14 cellular contexts compared by ENCODE assay signal in genomic region chr5:527646-528591, GRCh38. TPM values are rescaled to one million over a fixed set of nuclear protein-coding genes. Genes with fewer than 3 reads are reported as not detected.
A peak's percentile ranks its signal among the peaks of the same experiment; 100 is the strongest.
DNase-seq lines count a peak whose midpoint lies in the region; ATAC-seq and TF ChIP-seq lines count a peak whose summit lies in the region.
"Had no signal": no experiment of that assay in that cellular context is flagged by ENCODE, and none has a peak within 500 bp of the region (broad histone marks: within the 10 kb centered on the region; RNA-seq: fewer than 3 reads in every experiment).

No MANE protein-coding gene starts in this region.

- no peaks in the 10 kb centered on the region for H3K4me1 ChIP-seq in PC-9 (replicated peaks; ENCODE audit: insufficient read depth)
- H3K4me1 ChIP-seq: ascending aorta had no signal

- CTCF ChIA-PET in activated naive CD4-positive, alpha-beta T cell treated with anti-CD3 and anti-CD28 coated beads for 36 hours (lab: Charles Lee): interaction anchor here (1.1 kb wide), 1 partner anchor 81 kb away, joined by 3 read pairs; no protein-coding TSS in a partner anchor
- CTCF ChIA-PET in WTC11 (lab: Charles Lee) (interaction anchor here (0.7 to 1.1 kb wide), 3 partner anchors 11 to 81 kb away, joined by 3 to 4 read pairs (median 3); no protein-coding TSS in a partner anchor), PC-9 (lab: Charles Lee) (no interaction called here)

- no peak overlapping the region for H2AFZ ChIP-seq in PC-9

- no TSS peak for BruUV-seq in PC-9 (replicated peaks; lab: Mats Ljungman, UMichigan)

- H3K79me2 ChIP-seq in PC-9 (ENCODE audit: low read depth): no peaks in the 10 kb centered on the region

- ATAC-seq in WTC11: no peak

- no peak overlapping the region for H3K4me2 ChIP-seq in PC-9

- H3K27ac Mint-ChIP-seq in activated naive CD4-positive, alpha-beta T cell treated with anti-CD3 and anti-CD28 coated beads for 36 hours: no peak overlapping the region
- H3K27ac Mint-ChIP-seq in stimulated activated naive CD8-positive, alpha-beta T cell treated with anti-CD3 and anti-CD28 coated beads, Interleukin-15, Interleukin-2, amounts not matched to agents 100 ng/mL and 50 ng/mL, for 24 hours: no peak overlapping the region
- H3K27ac Mint-ChIP-seq in WTC11: no peak overlapping the region

- H3K27me3 ChIP-seq in PC-9 (ENCODE audit: insufficient read depth, low read depth): peaks cover 83% of the 10 kb centered on the region

- H3K4me3 ChIP-seq in PC-9: no peak overlapping the region
- H3K4me3 ChIP-seq: ascending aorta, SK-N-MC had no signal

- no peaks in the 10 kb centered on the region for H3K36me3 Mint-ChIP-seq in activated naive CD4-positive, alpha-beta T cell treated with anti-CD3 and anti-CD28 coated beads for 36 hours (ENCODE audit: low read depth)
- no peaks in the 10 kb centered on the region for H3K36me3 Mint-ChIP-seq in stimulated activated naive CD8-positive, alpha-beta T cell treated with anti-CD3 and anti-CD28 coated beads, Interleukin-15, Interleukin-2, amounts not matched to agents 100 ng/mL and 50 ng/mL, for 24 hours (ENCODE audit: low read depth)
- H3K36me3 Mint-ChIP-seq in WTC11: no peaks in the 10 kb centered on the region

- TF ChIP-seq CTCF in WTC11 (IDR thresholded peaks at IDR 0.05): no peak
- TF ChIP-seq CTCF in PC-9 (conservative IDR thresholded peaks at IDR 0.05): no peak

- H3K36me3 ChIP-seq in PC-9 (ENCODE audit: low read depth): no peaks in the 10 kb centered on the region
- H3K36me3 ChIP-seq: ascending aorta had no signal

- no peaks in the 10 kb centered on the region; the same call in 1 of the 2 replicates for H4K20me1 ChIP-seq in PC-9 (ENCODE audit: insufficient read depth)

- H3K4me1 Mint-ChIP-seq in activated naive CD4-positive, alpha-beta T cell treated with anti-CD3 and anti-CD28 coated beads for 36 hours (ENCODE audit: low read depth): peaks cover 38% of the 10 kb centered on the region
- peaks cover 42% of the 10 kb centered on the region for H3K4me1 Mint-ChIP-seq in stimulated activated naive CD8-positive, alpha-beta T cell treated with anti-CD3 and anti-CD28 coated beads, Interleukin-15, Interleukin-2, amounts not matched to agents 100 ng/mL and 50 ng/mL, for 24 hours (ENCODE audit: low read depth)
- peaks cover 10% of the 10 kb centered on the region for H3K4me1 Mint-ChIP-seq in WTC11

- DNase-seq in activated naive CD4-positive, alpha-beta T cell treated with anti-CD3 and anti-CD28 coated beads for 36 hours: peak; percentile 45
- no peak for DNase-seq in activated naive CD4-positive, alpha-beta T cell treated with anti-CD3 and anti-CD28 coated beads, Interleukin-2, amount 50 U/mL, for 16 hours
- DNase-seq in NOMO-1 treated with dmso at 0.1 percent for 144 hours (lab: John Stamatoyannopoulos, UW; ENCODE audit: unreplicated experiment): peak; percentile 70
- peak; percentile 40 for DNase-seq in germinal center (ENCODE audit: low spot score)
- no peak for DNase-seq in WTC11 (ENCODE audit: low spot score)
- DNase-seq in NCI-H1105 treated with DMSO at 0.1 percent for 48 hours (lab: John Stamatoyannopoulos, UW): no peak
- DNase-seq in PC-9: no peak
- DNase-seq: mammary epithelial cell; NCI-H1092 treated with DMSO at 0.1 percent for 48 hours; NCI-H82; stimulated activated naive CD4-positive, alpha-beta T cell treated with Interleukin-2 at 50 U/mL for 16 hours had no signal

- intact Hi-C loops in activated naive CD4-positive, alpha-beta T cell treated with anti-CD3 and anti-CD28 coated beads for 36 hours (cut with micrococcal nuclease): no loop called here
- intact Hi-C loops in PC-9 (cut with micrococcal nuclease; ENCODE audit: unreplicated experiment): no loop called here

- H3F3A ChIP-seq in PC-9 (ENCODE audit: insufficient read depth, low read depth): no peaks in the 10 kb centered on the region

- no peak overlapping the region for H3K27ac ChIP-seq in PC-9
- H3K27ac ChIP-seq: ascending aorta, SK-N-MC had no signal

- POLR2A ChIA-PET in WTC11 (lab: Charles Lee): no interaction called here
- POLR2A ChIA-PET in PC-9 (lab: Charles Lee; ENCODE audit: unreplicated experiment): no interaction called here

- no peak overlapping the region for H3K4me3 Mint-ChIP-seq in activated naive CD4-positive, alpha-beta T cell treated with anti-CD3 and anti-CD28 coated beads for 36 hours
- H3K4me3 Mint-ChIP-seq in stimulated activated naive CD8-positive, alpha-beta T cell treated with anti-CD3 and anti-CD28 coated beads, Interleukin-15, Interleukin-2, amounts not matched to agents 100 ng/mL and 50 ng/mL, for 24 hours: peak overlapping the region; percentile 19
- no peak overlapping the region for H3K4me3 Mint-ChIP-seq in WTC11

- H3K9me3 Mint-ChIP-seq in activated naive CD4-positive, alpha-beta T cell treated with anti-CD3 and anti-CD28 coated beads for 36 hours: no peaks in the 10 kb centered on the region
- H3K9me3 Mint-ChIP-seq in stimulated activated naive CD8-positive, alpha-beta T cell treated with anti-CD3 and anti-CD28 coated beads, Interleukin-15, Interleukin-2, amounts not matched to agents 100 ng/mL and 50 ng/mL, for 24 hours: no peaks in the 10 kb centered on the region
- no peaks in the 10 kb centered on the region for H3K9me3 Mint-ChIP-seq in WTC11

- no peaks in the 10 kb centered on the region for H3K9me2 ChIP-seq in PC-9 (ENCODE audit: insufficient read depth)

- H3K9me3 ChIP-seq in PC-9 (ENCODE audit: insufficient read depth, low read depth): no peaks in the 10 kb centered on the region
- H3K9me3 ChIP-seq: ascending aorta had no signal

- peaks cover 63% of the 10 kb centered on the region for H3K27me3 Mint-ChIP-seq in activated naive CD4-positive, alpha-beta T cell treated with anti-CD3 and anti-CD28 coated beads for 36 hours (ENCODE audit: low read depth)
- H3K27me3 Mint-ChIP-seq in stimulated activated naive CD8-positive, alpha-beta T cell treated with anti-CD3 and anti-CD28 coated beads, Interleukin-15, Interleukin-2, amounts not matched to agents 100 ng/mL and 50 ng/mL, for 24 hours: peaks cover 63% of the 10 kb centered on the region
- H3K27me3 Mint-ChIP-seq in WTC11 (ENCODE audit: low read depth): peaks cover 70% of the 10 kb centered on the region

TF ChIP-seq in WTC11, 78 proteins besides CTCF, POLR2A, EP300 and RAD21 (continues in another document):
- no peak for TF ChIP-seq ZNF423 (CRISPR knock-in tag; IDR thresholded peaks at IDR 0.05)
- no peak for TF ChIP-seq GABPB1 (CRISPR knock-in tag; IDR thresholded peaks at IDR 0.05)
- no peak for TF ChIP-seq ZNF138 (CRISPR knock-in tag; conservative IDR thresholded peaks at IDR 0.05)
- TF ChIP-seq FOXJ3 (CRISPR knock-in tag; IDR thresholded peaks at IDR 0.05; ENCODE audit: borderline replicate concordance): no peak
- TF ChIP-seq, protein P1, sequence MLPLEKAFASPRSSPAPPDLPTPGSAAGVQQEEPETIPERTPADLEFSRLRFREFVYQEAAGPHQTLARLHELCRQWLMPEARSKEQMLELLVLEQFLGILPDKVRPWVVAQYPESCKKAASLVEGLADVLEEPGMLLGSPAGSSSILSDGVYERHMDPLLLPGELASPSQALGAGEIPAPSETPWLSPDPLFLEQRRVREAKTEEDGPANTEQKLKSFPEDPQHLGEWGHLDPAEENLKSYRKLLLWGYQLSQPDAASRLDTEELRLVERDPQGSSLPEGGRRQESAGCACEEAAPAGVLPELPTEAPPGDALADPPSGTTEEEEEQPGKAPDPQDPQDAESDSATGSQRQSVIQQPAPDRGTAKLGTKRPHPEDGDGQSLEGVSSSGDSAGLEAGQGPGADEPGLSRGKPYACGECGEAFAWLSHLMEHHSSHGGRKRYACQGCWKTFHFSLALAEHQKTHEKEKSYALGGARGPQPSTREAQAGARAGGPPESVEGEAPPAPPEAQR (CRISPR knock-in tag; IDR thresholded peaks at IDR 0.05): no peak
- TF ChIP-seq TP53 (CRISPR knock-in tag; IDR thresholded peaks at IDR 0.05): no peak
- no peak for TF ChIP-seq PREB (CRISPR knock-in tag; IDR thresholded peaks at IDR 0.05; ENCODE audit: borderline replicate concordance)
- TF ChIP-seq, protein P2, sequence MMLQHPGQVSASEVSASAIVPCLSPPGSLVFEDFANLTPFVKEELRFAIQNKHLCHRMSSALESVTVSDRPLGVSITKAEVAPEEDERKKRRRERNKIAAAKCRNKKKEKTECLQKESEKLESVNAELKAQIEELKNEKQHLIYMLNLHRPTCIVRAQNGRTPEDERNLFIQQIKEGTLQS (CRISPR knock-in tag; conservative IDR thresholded peaks at IDR 0.05): no peak
- TF ChIP-seq, protein P3, sequence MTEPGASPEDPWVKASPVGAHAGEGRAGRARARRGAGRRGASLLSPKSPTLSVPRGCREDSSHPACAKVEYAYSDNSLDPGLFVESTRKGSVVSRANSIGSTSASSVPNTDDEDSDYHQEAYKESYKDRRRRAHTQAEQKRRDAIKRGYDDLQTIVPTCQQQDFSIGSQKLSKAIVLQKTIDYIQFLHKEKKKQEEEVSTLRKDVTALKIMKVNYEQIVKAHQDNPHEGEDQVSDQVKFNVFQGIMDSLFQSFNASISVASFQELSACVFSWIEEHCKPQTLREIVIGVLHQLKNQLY (CRISPR knock-in tag; IDR thresholded peaks at IDR 0.05): no peak
- TF ChIP-seq RELA (CRISPR knock-in tag; IDR thresholded peaks at IDR 0.05; ENCODE audit: borderline replicate concordance): no peak

RNA-seq across cellular contexts. Expression of gene SLC9A3, which starts 3.7 kb away (rescaled TPM):
- total RNA-seq in activated naive CD4-positive, alpha-beta T cell treated with anti-CD3 and anti-CD28 coated beads for 36 hours: 1 to 10 TPM; 1.6 to 2.3 TPM
- total RNA-seq in WTC11 (2021) (1.2 to 1.7 TPM (median 1.6 TPM) in 3 replicates), PC-9 (2021) (5.2 and 5.6 TPM in 2 replicates)

Comparison
In these comparisons a context has a peak if more than half of its experiments do, and no peak if none do; other contexts are left out.
1. DNase-seq: peak in activated naive CD4-positive, alpha-beta T cell treated with anti-CD3 and anti-CD28 coated beads for 36 hours (single experiment), NOMO-1 treated with dmso at 0.1 percent for 144 hours (single experiment) and germinal center (single experiment); none in activated naive CD4-positive, alpha-beta T cell treated with anti-CD3 and anti-CD28 coated beads, Interleukin-2, amount 50 U/mL, for 16 hours (single experiment), WTC11 (single experiment), NCI-H1105 treated with DMSO at 0.1 percent for 48 hours (single experiment) and PC-9 (0 of 2).